Comparison of ENCODE assay signal across 34 cellular contexts in the genomic region with DNA sequence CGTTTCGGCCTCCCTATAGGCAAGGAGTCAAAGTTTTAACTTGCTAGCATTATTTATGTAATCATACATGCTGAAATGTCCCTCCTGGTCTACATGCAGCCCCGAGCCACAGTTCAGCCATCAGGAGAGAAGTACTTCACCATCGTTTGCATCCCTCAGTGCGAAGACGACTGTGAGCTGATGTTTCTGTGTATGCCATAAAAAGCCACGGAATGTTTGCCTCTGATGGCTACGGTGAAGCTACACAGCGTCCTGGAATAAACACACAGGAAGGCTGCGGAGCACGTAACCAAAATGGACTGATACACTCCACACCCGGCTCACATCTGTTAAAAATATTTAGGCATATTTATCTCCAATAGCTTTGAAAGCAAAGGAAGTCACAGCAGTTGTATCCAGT. TPM values are rescaled to one million over a fixed set of nuclear protein-coding genes. Genes with fewer than 3 reads are reported as not detected.
DNase-seq lines count a peak whose midpoint lies in the region; TF ChIP-seq lines count a peak whose summit lies in the region.
"Had no signal": no experiment of that assay in that cellular context is flagged by ENCODE, and none has a peak within 500 bp of the region (broad histone marks: within the 10 kb centered on the region; RNA-seq: fewer than 3 reads in every experiment).

No MANE protein-coding gene starts in this region.

- DNase-seq in activated CD8-positive, alpha-beta memory T cell treated with anti-CD3 and anti-CD28 coated beads, Interleukin-2, amount 50 U/mL, for 48 hours = peak; percentile 28
- no peak for DNase-seq in activated CD8-positive, alpha-beta memory T cell treated with anti-CD3 and anti-CD28 coated beads, Interleukin-2, amount 50 U/mL, for 4 hours
- no peak for DNase-seq in WERI-Rb-1
- DNase-seq in UCSD-AML1 (lab: John Stamatoyannopoulos, UW; ENCODE audit: unreplicated experiment) = no peak
- no peak for DNase-seq in medulla oblongata (ENCODE audit: extremely low spot score)
- DNase-seq in DMS79 (lab: John Stamatoyannopoulos, UW) = no peak
- DNase-seq: activated CD4-positive, alpha-beta T cell treated with anti-CD3 and anti-CD28 coated beads for 36 hours; activated CD8-positive, alpha-beta T cell treated with anti-CD3 and anti-CD28 coated beads, Interleukin-2, amount 10 ng/mL, durations not matched to agents 7 days and 5 days; activated effector memory CD4-positive, alpha-beta T cell treated with Interleukin-2 at 50 U/mL for 16 hours; activated naive CD8-positive, alpha-beta T cell treated with anti-CD3 and anti-CD28 coated beads, Interleukin-2, amount 10 ng/mL, durations not matched to agents 7 days and 5 days; activated T-cell treated with anti-CD3 and anti-CD28 coated beads, Interleukin-2, amount 50 U/mL, for 1 hour; CD4-positive, alpha-beta T cell; colonic mucosa; effector CD8-positive, alpha-beta T cell; EL; left ventricle myocardium inferior; mesendoderm; MM.1S; NCI-H2081; NCI-H446; NCI-H82; SHP77 treated with DMSO at 0.1 percent for 48 hours; stimulated activated CD4-positive, alpha-beta T cell treated with anti-CD3 and anti-CD28 coated beads, Interleukin-15, amount 100 ng/mL, for 24 hours; T-helper 2 cell; upper lobe of left lung had no signal

- H3K27me3 ChIP-seq in neural cell (ENCODE audit: insufficient read depth, low read depth, low read length) = peaks cover 82% of the 10 kb centered on the region
- no peaks in the 10 kb centered on the region for H3K27me3 ChIP-seq in WERI-Rb-1 (ENCODE audit: insufficient read depth, low read depth, severe bottlenecking)

- H3K27ac Mint-ChIP-seq in brain = no peak overlapping the region
- H3K27ac Mint-ChIP-seq: activated CD4-positive, alpha-beta T cell treated with anti-CD3 and anti-CD28 coated beads for 36 hours; activated CD8-positive, alpha-beta T cell treated with anti-CD3 and anti-CD28 coated beads, Interleukin-2, amount 10 ng/mL, durations not matched to agents 7 days and 5 days; activated naive CD8-positive, alpha-beta T cell treated with anti-CD3 and anti-CD28 coated beads, Interleukin-2, amount 10 ng/mL, durations not matched to agents 7 days and 5 days; CD4-positive, alpha-beta T cell; stimulated activated effector memory CD8-positive, alpha-beta T cell treated with anti-CD3 and anti-CD28 coated beads, Interleukin-12 subunit alpha, Interleukin-12 subunit beta, amount 100 ng/mL, for 72 hours had no signal

- no peaks in the 10 kb centered on the region for H3K79me2 ChIP-seq in neural cell (replicated peaks; ENCODE audit: insufficient read depth, low read length)

- no peaks in the 10 kb centered on the region for H4K20me1 ChIP-seq in neural cell (ENCODE audit: insufficient read depth)

- no peak overlapping the region for H3K9ac ChIP-seq in neural cell (ENCODE audit: low read length)
- H3K9ac ChIP-seq: KMS-11 had no signal

- H3K4me3 ChIP-seq in neural cell (ENCODE audit: low read length) (no peak overlapping the region), WERI-Rb-1 (ENCODE audit: low read depth, low read length) (no peak overlapping the region)
- H3K4me3 ChIP-seq: A549, ascending aorta, colonic mucosa, left ventricle myocardium inferior, upper lobe of left lung had no signal

- no peak for TF ChIP-seq CTCF in brain (conservative IDR thresholded peaks at IDR 0.05)
- no peak for TF ChIP-seq CTCF in neural cell (IDR thresholded peaks at IDR 0.05; ENCODE audit: poor library complexity, severe bottlenecking)
- TF ChIP-seq CTCF in WERI-Rb-1 (IDR thresholded peaks at IDR 0.05; ENCODE audit: low read depth, low read length) = no peak

- no peak overlapping the region for H2AFZ ChIP-seq in neural cell (ENCODE audit: low read depth, low read length)

- peaks cover 6% of the 10 kb centered on the region for H3F3A ChIP-seq in neural cell (ENCODE audit: insufficient read depth, low read length, poor library complexity, severe bottlenecking)

- H3K4me1 Mint-ChIP-seq in brain = peaks cover 44% of the 10 kb centered on the region

- H3K4me2 ChIP-seq in neural cell (ENCODE audit: low read length) = no peak overlapping the region
- H3K4me2 ChIP-seq: A549, KMS-11 had no signal

- no peaks in the 10 kb centered on the region for H3K9me2 ChIP-seq in neural cell (ENCODE audit: insufficient read depth, low read length)

- peak overlapping the region in 3 of 5 experiments; percentile 9 to 76 (median 66) for H3K4me3 Mint-ChIP-seq in brain
- H3K4me3 Mint-ChIP-seq: activated CD4-positive, alpha-beta T cell treated with anti-CD3 and anti-CD28 coated beads for 36 hours had no signal

- no peaks in the 10 kb centered on the region for H3K36me3 Mint-ChIP-seq in brain

- H3K27me3 Mint-ChIP-seq in brain = peaks cover 81% of the 10 kb centered on the region

- no peaks in the 10 kb centered on the region for H3K9me3 ChIP-seq in neural cell (ENCODE audit: low read length)
- no peaks in the 10 kb centered on the region for H3K9me3 ChIP-seq in WERI-Rb-1 (ENCODE audit: severe bottlenecking)
- H3K9me3 ChIP-seq: A549, ascending aorta, colonic mucosa, left ventricle myocardium inferior, upper lobe of left lung had no signal

- H3K27ac ChIP-seq in neural cell (ENCODE audit: low read length) = no peak overlapping the region
- no peak overlapping the region for H3K27ac ChIP-seq in WERI-Rb-1
- H3K27ac ChIP-seq: A549, ascending aorta, cardiac muscle cell, colonic mucosa, epithelial cell of prostate, HL-60, KMS-11, left ventricle myocardium inferior, upper lobe of left lung had no signal

- no peaks in the 10 kb centered on the region for H3K36me3 ChIP-seq in neural cell (ENCODE audit: insufficient read depth, low read length)
- H3K36me3 ChIP-seq in WERI-Rb-1 = peaks cover under 1% of the 10 kb centered on the region; the same call in 1 of the 2 replicates
- H3K36me3 ChIP-seq: ascending aorta, cardiac muscle cell, colonic mucosa, left ventricle myocardium inferior, upper lobe of left lung had no signal

- no peak for TF ChIP-seq RAD21 in neural cell (conservative IDR thresholded peaks at IDR 0.05)

- TF ChIP-seq EP300 in neural cell (conservative IDR thresholded peaks at IDR 0.05; ENCODE audit: poor library complexity, severe bottlenecking) = no peak

- peaks cover 0 to 15% (median 4%) of the 10 kb centered on the region in 5 experiments for H3K9me3 Mint-ChIP-seq in brain
- H3K9me3 Mint-ChIP-seq: activated naive CD8-positive, alpha-beta T cell treated with anti-CD3 and anti-CD28 coated beads, Interleukin-2, amount 10 ng/mL, durations not matched to agents 7 days and 5 days; CD4-positive, alpha-beta T cell; stimulated activated effector memory CD8-positive, alpha-beta T cell treated with anti-CD3 and anti-CD28 coated beads, Interleukin-12 subunit alpha, Interleukin-12 subunit beta, amount 100 ng/mL, for 72 hours had no signal

TF ChIP-seq in neural cell, 6 proteins besides CTCF, POLR2A, EP300 and RAD21:
- TF ChIP-seq POLR2AphosphoS5 (IDR thresholded peaks at IDR 0.05) = peak; percentile 37
- TF ChIP-seq SMC3 (conservative IDR thresholded peaks at IDR 0.05; ENCODE audit: poor library complexity) = no peak

RNA-seq across cellular contexts. Expression of a gene that starts 4.3 kb away (rescaled TPM):
- polyA plus RNA-seq in brain (ENCODE audit: insufficient read depth, low read depth, low replicate concordance) = 4.7 TPM
- 0.16 and 0.24 TPM in 2 replicates for polyA plus RNA-seq in neural cell
- 0.81 and 0.97 TPM in 2 replicates for polyA minus RNA-seq in neural cell
- polyA plus RNA-seq: A549 had no signal
